Comparison of ENCODE assay signal across 9 cellular contexts in the genomic region with DNA sequence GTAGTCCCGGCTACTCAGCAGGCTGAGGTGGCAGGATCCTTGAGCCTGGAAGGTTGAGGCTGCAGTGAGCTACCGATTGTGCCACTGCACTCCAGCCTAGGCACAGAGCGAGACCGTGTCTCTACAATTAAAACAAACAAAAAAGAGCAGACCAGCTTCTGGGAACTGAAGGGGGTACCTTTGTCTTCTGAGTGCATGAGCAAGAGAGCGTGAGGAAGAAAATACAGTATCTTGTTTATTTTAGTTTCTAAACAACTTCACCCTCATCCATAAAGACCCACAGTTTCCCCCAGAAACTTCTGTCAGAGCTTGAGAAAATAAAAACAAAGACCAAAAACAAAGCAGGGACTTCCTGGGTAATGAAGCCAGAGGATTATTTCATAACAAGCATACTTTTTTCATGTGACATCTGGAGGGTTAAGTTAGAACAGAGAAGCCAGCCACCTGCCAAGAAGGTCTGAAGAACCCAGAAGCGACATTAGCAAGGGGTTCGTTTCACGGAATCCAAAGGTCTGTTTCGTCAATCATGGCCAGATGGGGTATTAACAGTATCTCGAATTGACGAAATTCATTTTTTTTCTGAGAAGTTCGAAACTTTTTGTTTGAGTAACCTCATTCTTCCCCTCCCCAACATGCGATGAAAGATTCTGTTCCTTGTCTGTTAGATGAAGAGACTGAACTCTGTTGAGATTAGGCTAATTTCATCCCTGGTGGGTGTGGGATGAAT. TPM values are rescaled to one million over a fixed set of nuclear protein-coding genes. Genes with fewer than 3 reads are reported as not detected.
DNase-seq lines count a peak whose midpoint lies in the region; ATAC-seq, FAIRE-seq and TF ChIP-seq lines count a peak whose summit lies in the region.
"Had no signal": no experiment of that assay in that cellular context is flagged by ENCODE, and none has a peak within 500 bp of the region (broad histone marks: within the 10 kb centered on the region; RNA-seq: fewer than 3 reads in every experiment).

No MANE protein-coding gene starts in this region.

- no peak overlapping the region for H3K4me3 ChIP-seq in adipocyte (ENCODE audit: low read length)

- ATAC-seq in GM18870 (IDR thresholded peaks at IDR 0.05; ENCODE audit: unreplicated experiment) = peak; percentile 60
- peak; percentile 39 for ATAC-seq in HG03135 (IDR thresholded peaks at IDR 0.05; ENCODE audit: unreplicated experiment)
- ATAC-seq in sciatic nerve = no peak
- no peak for ATAC-seq in GM19324 (IDR thresholded peaks at IDR 0.05; ENCODE audit: low FRiP score, unreplicated experiment)

- H3K27ac Mint-ChIP-seq in CD14-positive monocyte = peak overlapping the region in 6 of 7 donors; percentile 0 to 87 (median 58)

- H3K27me3 Mint-ChIP-seq in CD14-positive monocyte (ENCODE audit: low read depth in 3 of 3) = peaks cover 0 to 4% (median 4%) of the 10 kb centered on the region in 3 donors

- intact Hi-C loops in CD14-positive monocyte (cut with micrococcal nuclease) = no loop called here
- intact Hi-C loops in sciatic nerve (cut with DNase I) = loop anchor here (5.0 kb wide), 1 partner anchor 1430 kb away; no protein-coding TSS in a partner anchor

- peaks cover 10% of the 10 kb centered on the region for H3K27me3 ChIP-seq in adipocyte (replicated peaks; ENCODE audit: control insufficient read depth, insufficient read depth, low read length)

- DNase-seq in CD14-positive monocyte (ENCODE audit: low spot score) = no peak
- no peak for DNase-seq in adipocyte (ENCODE audit: low read depth)
- no peak for DNase-seq in sciatic nerve (ENCODE audit: low spot score)
- DNase-seq in NK-92 (lab: John Stamatoyannopoulos, UW; ENCODE audit: unreplicated experiment) = no peak
- no peak for DNase-seq in frontal cortex (ENCODE audit: low spot score in 2 of 2)

- peak overlapping the region; percentile 1 for H3K9ac ChIP-seq in adipocyte (ENCODE audit: low read length)

- H3K4me1 Mint-ChIP-seq in CD14-positive monocyte = peaks cover 60% of the 10 kb centered on the region

- peaks cover 0 to 5% of the 10 kb centered on the region in 2 donors for H3K36me3 Mint-ChIP-seq in CD14-positive monocyte

- H3K4me1 ChIP-seq in adipocyte (ENCODE audit: control insufficient read depth, insufficient read depth, low read length) = peaks cover 15% of the 10 kb centered on the region

- no peaks in the 10 kb centered on the region for H3K9me3 ChIP-seq in adipocyte (ENCODE audit: control insufficient read depth, low read length)

- no peaks in the 10 kb centered on the region for H3K36me3 ChIP-seq in adipocyte (ENCODE audit: control insufficient read depth, insufficient read depth, low read length, severe bottlenecking)

- TF ChIP-seq CTCF in CD14-positive monocyte (IDR thresholded peaks at IDR 0.05) = no peak

- H3K9me3 Mint-ChIP-seq in CD14-positive monocyte = peaks cover 0 to 2% (median 0%) of the 10 kb centered on the region in 7 donors

- no peak for FAIRE-seq in frontal cortex (lab: Jason Lieb, UNC)
- FAIRE-seq: bronchial epithelial cell had no signal

- H3K4me3 Mint-ChIP-seq in CD14-positive monocyte = peak overlapping the region; percentile 15 to 20

RNA-seq across cellular contexts. Expression of a gene that starts 10.2 kb away (rescaled TPM):
- under 1 TPM in 1 of 2 donors, not detected in 1; 0.06 TPM for polyA plus RNA-seq in CD14-positive monocyte
- total RNA-seq in sciatic nerve (1.1 TPM), frontal cortex (not detected)
- total RNA-seq: bronchial epithelial cell had no signal

RNA-seq across cellular contexts. Expression of a gene that starts 16.5 kb away (rescaled TPM):
- 10 to 100 TPM; 44.5 to 51.4 TPM for polyA plus RNA-seq in CD14-positive monocyte
- total RNA-seq in sciatic nerve (95.0 TPM), frontal cortex (31.8 TPM)

Comparison
In these comparisons a context has a peak if more than half of its experiments do, and no peak if none do; other contexts are left out.
1. ATAC-seq: peak in GM18870 (single experiment) and HG03135 (single experiment); none in sciatic nerve (single experiment) and GM19324 (single experiment).